1 cellular context compared by ENCODE assay signal in the genomic region with DNA sequence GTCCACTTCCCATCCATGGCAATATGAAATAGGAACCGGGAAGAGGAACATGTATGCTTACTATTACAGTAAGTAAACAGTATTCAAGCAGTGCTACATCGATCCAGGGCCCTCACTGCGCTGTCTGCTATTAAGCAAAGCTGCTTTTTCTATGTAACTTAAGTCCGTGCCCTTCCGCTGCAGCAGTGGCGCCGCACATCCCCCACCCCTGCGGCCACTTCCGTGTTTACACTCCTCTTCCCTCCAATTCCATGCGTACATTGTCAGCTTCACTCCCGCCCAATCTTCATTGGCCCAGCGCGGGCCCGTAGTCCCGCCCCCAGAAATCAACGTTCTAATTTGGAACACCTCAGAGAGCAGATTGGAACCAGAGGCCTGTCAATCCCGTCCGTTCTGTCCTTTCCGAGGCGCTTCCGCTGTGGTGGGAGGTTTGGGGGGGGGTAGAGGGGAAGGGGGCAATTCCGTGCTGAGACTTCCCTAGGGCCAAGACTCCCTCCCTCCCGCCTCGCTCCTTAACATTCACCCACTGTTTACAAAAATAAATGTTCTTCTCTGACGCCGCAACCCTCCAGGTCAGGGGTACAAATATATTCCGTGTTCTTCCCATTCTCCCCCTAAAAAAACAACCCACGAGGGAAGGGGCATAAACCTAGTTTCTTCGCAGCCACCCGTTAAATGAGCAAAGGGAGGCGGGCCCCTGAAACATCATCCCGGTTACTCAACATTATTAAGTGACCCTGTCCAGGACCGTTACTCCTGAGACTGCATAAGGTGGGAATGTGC.
A peak's percentile ranks its signal among the peaks of the same experiment; 100 is the strongest.
TF ChIP-seq lines count a peak whose summit lies in the region.

No MANE protein-coding gene starts in this region.

TF ChIP-seq in HepG2, 621 proteins besides CTCF, POLR2A, EP300 and RAD21 (continued from another document and continues in another):
- TF ChIP-seq ZNF281 (CRISPR knock-in tag; IDR thresholded peaks at IDR 0.05; ENCODE audit: borderline replicate concordance): peak; percentile 99
- peak; percentile 92 for TF ChIP-seq ETV5 (CRISPR knock-in tag; IDR thresholded peaks at IDR 0.05; ENCODE audit: borderline replicate concordance)
- TF ChIP-seq KMT2A (CRISPR knock-in tag; IDR thresholded peaks at IDR 0.05): peak; percentile 97
- TF ChIP-seq, protein P1, sequence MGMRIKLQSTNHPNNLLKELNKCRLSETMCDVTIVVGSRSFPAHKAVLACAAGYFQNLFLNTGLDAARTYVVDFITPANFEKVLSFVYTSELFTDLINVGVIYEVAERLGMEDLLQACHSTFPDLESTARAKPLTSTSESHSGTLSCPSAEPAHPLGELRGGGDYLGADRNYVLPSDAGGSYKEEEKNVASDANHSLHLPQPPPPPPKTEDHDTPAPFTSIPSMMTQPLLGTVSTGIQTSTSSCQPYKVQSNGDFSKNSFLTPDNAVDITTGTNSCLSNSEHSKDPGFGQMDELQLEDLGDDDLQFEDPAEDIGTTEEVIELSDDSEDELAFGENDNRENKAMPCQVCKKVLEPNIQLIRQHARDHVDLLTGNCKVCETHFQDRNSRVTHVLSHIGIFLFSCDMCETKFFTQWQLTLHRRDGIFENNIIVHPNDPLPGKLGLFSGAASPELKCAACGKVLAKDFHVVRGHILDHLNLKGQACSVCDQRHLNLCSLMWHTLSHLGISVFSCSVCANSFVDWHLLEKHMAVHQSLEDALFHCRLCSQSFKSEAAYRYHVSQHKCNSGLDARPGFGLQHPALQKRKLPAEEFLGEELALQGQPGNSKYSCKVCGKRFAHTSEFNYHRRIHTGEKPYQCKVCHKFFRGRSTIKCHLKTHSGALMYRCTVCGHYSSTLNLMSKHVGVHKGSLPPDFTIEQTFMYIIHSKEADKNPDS (CRISPR knock-in tag; IDR thresholded peaks at IDR 0.05): no peak
- TF ChIP-seq JUNB (CRISPR knock-in tag; IDR thresholded peaks at IDR 0.05; ENCODE audit: borderline replicate concordance): no peak
- peak; percentile 73 for TF ChIP-seq FOXA1 (IDR thresholded peaks at IDR 0.05)
- peak; percentile 97 for TF ChIP-seq FOXA1 (CRISPR knock-in tag; IDR thresholded peaks at IDR 0.05)
- no peak for TF ChIP-seq HOXA5 (CRISPR knock-in tag; IDR thresholded peaks at IDR 0.05)
- peak; percentile 100 for TF ChIP-seq FOXK1 (CRISPR knock-in tag; IDR thresholded peaks at IDR 0.05; ENCODE audit: borderline replicate concordance, low read depth)
- peak; percentile 97 for TF ChIP-seq TGIF2 (CRISPR knock-in tag; IDR thresholded peaks at IDR 0.05)
- TF ChIP-seq RBM22 (optimal IDR thresholded peaks at IDR 0.05; ENCODE audit: low read length): peak; percentile 85
- no peak for TF ChIP-seq ZNF775 (CRISPR knock-in tag; IDR thresholded peaks at IDR 0.05; ENCODE audit: borderline replicate concordance)
- TF ChIP-seq DNMT3B (CRISPR knock-in tag; conservative IDR thresholded peaks at IDR 0.05): peak; percentile 88; the same call in 1 of the 2 replicates
- TF ChIP-seq, protein P2, sequence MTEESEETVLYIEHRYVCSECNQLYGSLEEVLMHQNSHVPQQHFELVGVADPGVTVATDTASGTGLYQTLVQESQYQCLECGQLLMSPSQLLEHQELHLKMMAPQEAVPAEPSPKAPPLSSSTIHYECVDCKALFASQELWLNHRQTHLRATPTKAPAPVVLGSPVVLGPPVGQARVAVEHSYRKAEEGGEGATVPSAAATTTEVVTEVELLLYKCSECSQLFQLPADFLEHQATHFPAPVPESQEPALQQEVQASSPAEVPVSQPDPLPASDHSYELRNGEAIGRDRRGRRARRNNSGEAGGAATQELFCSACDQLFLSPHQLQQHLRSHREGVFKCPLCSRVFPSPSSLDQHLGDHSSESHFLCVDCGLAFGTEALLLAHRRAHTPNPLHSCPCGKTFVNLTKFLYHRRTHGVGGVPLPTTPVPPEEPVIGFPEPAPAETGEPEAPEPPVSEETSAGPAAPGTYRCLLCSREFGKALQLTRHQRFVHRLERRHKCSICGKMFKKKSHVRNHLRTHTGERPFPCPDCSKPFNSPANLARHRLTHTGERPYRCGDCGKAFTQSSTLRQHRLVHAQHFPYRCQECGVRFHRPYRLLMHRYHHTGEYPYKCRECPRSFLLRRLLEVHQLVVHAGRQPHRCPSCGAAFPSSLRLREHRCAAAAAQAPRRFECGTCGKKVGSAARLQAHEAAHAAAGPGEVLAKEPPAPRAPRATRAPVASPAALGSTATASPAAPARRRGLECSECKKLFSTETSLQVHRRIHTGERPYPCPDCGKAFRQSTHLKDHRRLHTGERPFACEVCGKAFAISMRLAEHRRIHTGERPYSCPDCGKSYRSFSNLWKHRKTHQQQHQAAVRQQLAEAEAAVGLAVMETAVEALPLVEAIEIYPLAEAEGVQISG (CRISPR knock-in tag; IDR thresholded peaks at IDR 0.05): peak; percentile 82
- TF ChIP-seq KLF16 (CRISPR knock-in tag; IDR thresholded peaks at IDR 0.05): peak in 1 of 2 experiments; percentile 80; a peak in 2 of 4 replicates
- TF ChIP-seq ZNF639 (CRISPR knock-in tag; conservative IDR thresholded peaks at IDR 0.05): peak; percentile 71; the same call in 1 of the 2 replicates
- peak; percentile 81; the same call in 1 of the 2 replicates for TF ChIP-seq MIER3 (CRISPR knock-in tag; IDR thresholded peaks at IDR 0.05; ENCODE audit: borderline replicate concordance)
- TF ChIP-seq, protein P3, sequence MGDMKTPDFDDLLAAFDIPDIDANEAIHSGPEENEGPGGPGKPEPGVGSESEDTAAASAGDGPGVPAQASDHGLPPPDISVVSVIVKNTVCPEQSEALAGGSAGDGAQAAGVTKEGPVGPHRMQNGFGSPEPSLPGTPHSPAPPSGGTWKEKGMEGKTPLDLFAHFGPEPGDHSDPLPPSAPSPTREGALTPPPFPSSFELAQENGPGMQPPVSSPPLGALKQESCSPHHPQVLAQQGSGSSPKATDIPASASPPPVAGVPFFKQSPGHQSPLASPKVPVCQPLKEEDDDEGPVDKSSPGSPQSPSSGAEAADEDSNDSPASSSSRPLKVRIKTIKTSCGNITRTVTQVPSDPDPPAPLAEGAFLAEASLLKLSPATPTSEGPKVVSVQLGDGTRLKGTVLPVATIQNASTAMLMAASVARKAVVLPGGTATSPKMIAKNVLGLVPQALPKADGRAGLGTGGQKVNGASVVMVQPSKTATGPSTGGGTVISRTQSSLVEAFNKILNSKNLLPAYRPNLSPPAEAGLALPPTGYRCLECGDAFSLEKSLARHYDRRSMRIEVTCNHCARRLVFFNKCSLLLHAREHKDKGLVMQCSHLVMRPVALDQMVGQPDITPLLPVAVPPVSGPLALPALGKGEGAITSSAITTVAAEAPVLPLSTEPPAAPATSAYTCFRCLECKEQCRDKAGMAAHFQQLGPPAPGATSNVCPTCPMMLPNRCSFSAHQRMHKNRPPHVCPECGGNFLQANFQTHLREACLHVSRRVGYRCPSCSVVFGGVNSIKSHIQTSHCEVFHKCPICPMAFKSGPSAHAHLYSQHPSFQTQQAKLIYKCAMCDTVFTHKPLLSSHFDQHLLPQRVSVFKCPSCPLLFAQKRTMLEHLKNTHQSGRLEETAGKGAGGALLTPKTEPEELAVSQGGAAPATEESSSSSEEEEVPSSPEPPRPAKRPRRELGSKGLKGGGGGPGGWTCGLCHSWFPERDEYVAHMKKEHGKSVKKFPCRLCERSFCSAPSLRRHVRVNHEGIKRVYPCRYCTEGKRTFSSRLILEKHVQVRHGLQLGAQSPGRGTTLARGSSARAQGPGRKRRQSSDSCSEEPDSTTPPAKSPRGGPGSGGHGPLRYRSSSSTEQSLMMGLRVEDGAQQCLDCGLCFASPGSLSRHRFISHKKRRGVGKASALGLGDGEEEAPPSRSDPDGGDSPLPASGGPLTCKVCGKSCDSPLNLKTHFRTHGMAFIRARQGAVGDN (CRISPR knock-in tag; IDR thresholded peaks at IDR 0.05): peak; percentile 39; the same call in 1 of the 2 replicates
- no peak for TF ChIP-seq KLF6 (CRISPR knock-in tag; IDR thresholded peaks at IDR 0.05)
- peak; percentile 95 for TF ChIP-seq ZNF121 (CRISPR knock-in tag; IDR thresholded peaks at IDR 0.05)
- peak; percentile 87 for TF ChIP-seq ZBTB25 (CRISPR knock-in tag; IDR thresholded peaks at IDR 0.05)
- TF ChIP-seq U2AF2 (IDR thresholded peaks at IDR 0.05; ENCODE audit: low read depth, low read length): no peak
- TF ChIP-seq FOXK2 (IDR thresholded peaks at IDR 0.05): peak; percentile 99
- TF ChIP-seq RAD51 (IDR thresholded peaks at IDR 0.05; ENCODE audit: borderline replicate concordance): no peak
- 0 out of 2 replicates have a peak, but pooled peaks have one; percentile 35 for TF ChIP-seq ZMYM2 (CRISPR knock-in tag; IDR thresholded peaks at IDR 0.05)
- peak; percentile 99 for TF ChIP-seq ELF4 (CRISPR knock-in tag; IDR thresholded peaks at IDR 0.05; ENCODE audit: borderline replicate concordance)
- TF ChIP-seq AGO2 (optimal IDR thresholded peaks at IDR 0.05; ENCODE audit: low read depth, low read length): no peak
- 0 out of 2 replicates have a peak, but pooled peaks have one; percentile 24 for TF ChIP-seq PCBP1 (IDR thresholded peaks at IDR 0.05; ENCODE audit: borderline replicate concordance, low read depth, low read length)
- peak; percentile 37; the same call in 1 of the 2 replicates for TF ChIP-seq CHD2 (IDR thresholded peaks at IDR 0.05; ENCODE audit: low read depth, low read length)
- 0 out of 2 replicates have a peak, but pooled peaks have one; percentile 18 for TF ChIP-seq KDM1A (CRISPR knock-in tag; IDR thresholded peaks at IDR 0.05)
- no peak for TF ChIP-seq HNRNPL (IDR thresholded peaks at IDR 0.05; ENCODE audit: low read depth, low read length)
- no peak for TF ChIP-seq ZNF644 (CRISPR knock-in tag; IDR thresholded peaks at IDR 0.05; ENCODE audit: low read depth)
- peak; percentile 61; the same call in 1 of the 2 replicates for TF ChIP-seq MEF2D (CRISPR knock-in tag; IDR thresholded peaks at IDR 0.05)
- TF ChIP-seq AHR (CRISPR knock-in tag; IDR thresholded peaks at IDR 0.05): peak; percentile 55; the same call in 1 of the 2 replicates
- TF ChIP-seq, protein P4, sequence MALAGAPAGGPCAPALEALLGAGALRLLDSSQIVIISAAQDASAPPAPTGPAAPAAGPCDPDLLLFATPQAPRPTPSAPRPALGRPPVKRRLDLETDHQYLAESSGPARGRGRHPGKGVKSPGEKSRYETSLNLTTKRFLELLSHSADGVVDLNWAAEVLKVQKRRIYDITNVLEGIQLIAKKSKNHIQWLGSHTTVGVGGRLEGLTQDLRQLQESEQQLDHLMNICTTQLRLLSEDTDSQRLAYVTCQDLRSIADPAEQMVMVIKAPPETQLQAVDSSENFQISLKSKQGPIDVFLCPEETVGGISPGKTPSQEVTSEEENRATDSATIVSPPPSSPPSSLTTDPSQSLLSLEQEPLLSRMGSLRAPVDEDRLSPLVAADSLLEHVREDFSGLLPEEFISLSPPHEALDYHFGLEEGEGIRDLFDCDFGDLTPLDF (CRISPR knock-in tag; IDR thresholded peaks at IDR 0.05): peak; percentile 89
- TF ChIP-seq SMYD3 (CRISPR knock-in tag; IDR thresholded peaks at IDR 0.05): peak; percentile 48; the same call in 1 of the 2 replicates
- TF ChIP-seq TEAD3 (CRISPR knock-in tag; optimal IDR thresholded peaks at IDR 0.05; ENCODE audit: borderline replicate concordance): peak; percentile 71
- peak; percentile 50; the same call in 1 of the 2 replicates for TF ChIP-seq ISL2 (CRISPR knock-in tag; IDR thresholded peaks at IDR 0.05)
- TF ChIP-seq NFRKB (IDR thresholded peaks at IDR 0.05): no peak
- TF ChIP-seq, protein P5, sequence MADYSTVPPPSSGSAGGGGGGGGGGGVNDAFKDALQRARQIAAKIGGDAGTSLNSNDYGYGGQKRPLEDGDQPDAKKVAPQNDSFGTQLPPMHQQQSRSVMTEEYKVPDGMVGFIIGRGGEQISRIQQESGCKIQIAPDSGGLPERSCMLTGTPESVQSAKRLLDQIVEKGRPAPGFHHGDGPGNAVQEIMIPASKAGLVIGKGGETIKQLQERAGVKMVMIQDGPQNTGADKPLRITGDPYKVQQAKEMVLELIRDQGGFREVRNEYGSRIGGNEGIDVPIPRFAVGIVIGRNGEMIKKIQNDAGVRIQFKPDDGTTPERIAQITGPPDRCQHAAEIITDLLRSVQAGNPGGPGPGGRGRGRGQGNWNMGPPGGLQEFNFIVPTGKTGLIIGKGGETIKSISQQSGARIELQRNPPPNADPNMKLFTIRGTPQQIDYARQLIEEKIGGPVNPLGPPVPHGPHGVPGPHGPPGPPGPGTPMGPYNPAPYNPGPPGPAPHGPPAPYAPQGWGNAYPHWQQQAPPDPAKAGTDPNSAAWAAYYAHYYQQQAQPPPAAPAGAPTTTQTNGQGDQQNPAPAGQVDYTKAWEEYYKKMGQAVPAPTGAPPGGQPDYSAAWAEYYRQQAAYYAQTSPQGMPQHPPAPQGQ (CRISPR knock-in tag; IDR thresholded peaks at IDR 0.05; ENCODE audit: borderline replicate concordance): no peak
- TF ChIP-seq KMT2B (CRISPR knock-in tag; IDR thresholded peaks at IDR 0.05): peak; percentile 89
- TF ChIP-seq ZNF501 (CRISPR knock-in tag; IDR thresholded peaks at IDR 0.05): peak; percentile 61; the same call in 1 of the 2 replicates
- peak; percentile 49; the same call in 1 of the 2 replicates for TF ChIP-seq POGZ (CRISPR knock-in tag; IDR thresholded peaks at IDR 0.05)
